11 cellular contexts compared by ENCODE assay signal in genomic region chr2:168751104-168751768, GRCh38. TPM values are rescaled to one million over a fixed set of nuclear protein-coding genes. Genes with fewer than 3 reads are reported as not detected.
DNase-seq lines count a peak whose midpoint lies in the region; ATAC-seq, FAIRE-seq and TF ChIP-seq lines count a peak whose summit lies in the region.
"Had no signal": no experiment of that assay in that cellular context is flagged by ENCODE, and none has a peak within 500 bp of the region (broad histone marks: within the 10 kb centered on the region; RNA-seq: fewer than 3 reads in every experiment).

No MANE protein-coding gene starts in this region.

- no peak overlapping the region for H3K23ac ChIP-seq in neuronal stem cell (ENCODE audit: low read depth, low read length, poor library complexity)

- H3K4me2 ChIP-seq in neuronal stem cell (ENCODE audit: insufficient read depth, low read length, poor library complexity, severe bottlenecking) = no peak overlapping the region

- H2AK5ac ChIP-seq in neuronal stem cell (ENCODE audit: low read depth, low read length) = no peak overlapping the region

- no peaks in the 10 kb centered on the region for H3K27me3 ChIP-seq in neuronal stem cell (ENCODE audit: control insufficient read depth in 3 of 3, insufficient read depth in 3 of 3, low read depth in 1 of 3, low read length in 3 of 3)
- H3K27me3 ChIP-seq in stomach = no peaks in the 10 kb centered on the region

- FAIRE-seq in GM12892 (lab: Jason Lieb, UNC) = peak; percentile 82

- H3K4me1 ChIP-seq in neuronal stem cell (ENCODE audit: control insufficient read depth in 2 of 2, insufficient read depth in 1 of 2, low read depth in 1 of 2, low read length in 2 of 2) (no peaks in the 10 kb centered on the region), stomach (peaks cover 0 to 36% (median 18%) of the 10 kb centered on the region in 4 donors)

- H3K27ac ChIP-seq in neuronal stem cell (replicated peaks; ENCODE audit: low read length) (no peak overlapping the region), stomach (no peak overlapping the region)
- H3K27ac ChIP-seq: parathyroid adenoma had no signal

- no peak for DNase-seq in GM12892 (ENCODE audit: insufficient read length)
- DNase-seq in activated naive CD4-positive, alpha-beta T cell treated with anti-CD3 and anti-CD28 coated beads, Interleukin-2, amount 50 U/mL, for 72 hours (ENCODE audit: low spot score in 2 of 2) = peak in 1 of 2 donors; percentile 7
- no peak for DNase-seq in AG20443 (ENCODE audit: low spot score)
- DNase-seq in neuronal stem cell (ENCODE audit: low spot score) = no peak
- DNase-seq in NCI-H187 treated with DMSO at 0.1 percent for 48 hours (lab: John Stamatoyannopoulos, UW) = no peak
- DNase-seq in stomach = no peak
- DNase-seq: NCI-H1417, substantia nigra had no signal

- no peak for TF ChIP-seq CTCF in stomach (IDR thresholded peaks at IDR 0.05)

- no peaks in the 10 kb centered on the region for H3K79me1 ChIP-seq in neuronal stem cell (ENCODE audit: low read depth, low read length)

- no peak overlapping the region for H3K4ac ChIP-seq in neuronal stem cell (ENCODE audit: low read length)

- H3K14ac ChIP-seq in neuronal stem cell (ENCODE audit: low read length) = no peak overlapping the region

- ATAC-seq in GM19351 (IDR thresholded peaks at IDR 0.05; ENCODE audit: unreplicated experiment) (peak; percentile 96), HG03108 (IDR thresholded peaks at IDR 0.05; ENCODE audit: unreplicated experiment) (peak; percentile 70)
- ATAC-seq in activated naive CD4-positive, alpha-beta T cell treated with anti-CD3 and anti-CD28 coated beads, Interleukin-2, amount 50 U/mL, for 72 hours = peak; percentile 95 to 96

- H2BK120ac ChIP-seq in neuronal stem cell (ENCODE audit: low read depth, low read length) = no peak overlapping the region

- no peak overlapping the region for H4K91ac ChIP-seq in neuronal stem cell (ENCODE audit: low read depth, low read length, poor library complexity)

- H3K9me3 Mint-ChIP-seq in activated naive CD4-positive, alpha-beta T cell treated with anti-CD3 and anti-CD28 coated beads, Interleukin-2, amount 50 U/mL, for 72 hours = no peaks in the 10 kb centered on the region

- H3K4me3 ChIP-seq in neuronal stem cell (ENCODE audit: low read length in 2 of 2) = no peak overlapping the region
- H3K4me3 ChIP-seq in stomach = no peak overlapping the region

- no peak overlapping the region for H2BK15ac ChIP-seq in neuronal stem cell (ENCODE audit: low read length)

- no peak overlapping the region for H4K8ac ChIP-seq in neuronal stem cell (ENCODE audit: low read depth, low read length)

- H2BK12ac ChIP-seq in neuronal stem cell (ENCODE audit: low read length) = no peak overlapping the region

- no peak overlapping the region for H3K18ac ChIP-seq in neuronal stem cell (ENCODE audit: low read length)

- TF ChIP-seq POLR2A in GM12892 (IDR thresholded peaks at IDR 0.05; ENCODE audit: low read depth, low read length) = no peak
- TF ChIP-seq POLR2A in stomach (IDR thresholded peaks at IDR 0.05) = no peak

- no peak overlapping the region for H2BK5ac ChIP-seq in neuronal stem cell (ENCODE audit: low read length)

- peak overlapping the region in 1 of 2 donors; percentile 13 for H3K27ac Mint-ChIP-seq in activated naive CD4-positive, alpha-beta T cell treated with anti-CD3 and anti-CD28 coated beads, Interleukin-2, amount 50 U/mL, for 72 hours

- no peaks in the 10 kb centered on the region for H3K36me3 Mint-ChIP-seq in activated naive CD4-positive, alpha-beta T cell treated with anti-CD3 and anti-CD28 coated beads, Interleukin-2, amount 50 U/mL, for 72 hours

- H3K9ac ChIP-seq in neuronal stem cell (ENCODE audit: low read depth, low read length, poor library complexity) = no peak overlapping the region
- H3K9ac ChIP-seq: parathyroid adenoma had no signal

- no peak for TF ChIP-seq EP300 in stomach (IDR thresholded peaks at IDR 0.05)

- no peak overlapping the region for H2AFZ ChIP-seq in neuronal stem cell (ENCODE audit: low read length)
- H2AFZ ChIP-seq: parathyroid adenoma had no signal

- peaks cover 2 to 10% of the 10 kb centered on the region in 2 donors for H3K36me3 ChIP-seq in neuronal stem cell (replicated peaks in 1 of 2; ENCODE audit: control insufficient read depth in 2 of 2, insufficient read depth in 2 of 2, low read length in 2 of 2)
- peaks cover 6 to 18% (median 7%) of the 10 kb centered on the region in 4 donors for H3K36me3 ChIP-seq in stomach

- intact Hi-C loops in stomach (cut with DNase I; ENCODE audit: low total_unique reads) = no loop called here

- H3K9me3 ChIP-seq in neuronal stem cell (replicated peaks in 1 of 2; ENCODE audit: control insufficient read depth in 2 of 2, insufficient read depth in 1 of 2, low read depth in 1 of 2, low read length in 2 of 2) (no peaks in the 10 kb centered on the region), stomach (no peaks in the 10 kb centered on the region)

RNA-seq across cellular contexts. Expression of gene NOSTRIN, which starts 51.2 kb away (rescaled TPM):
- 0.66 TPM for polyA plus RNA-seq in GM12892 (2012; ENCODE audit: missing spikeins)
- not detected for total RNA-seq in activated naive CD4-positive, alpha-beta T cell treated with anti-CD3 and anti-CD28 coated beads, Interleukin-2, amount 50 U/mL, for 72 hours
- not detected for polyA plus RNA-seq in neuronal stem cell (2013, experiment 1 of 2)
- polyA plus RNA-seq in neuronal stem cell (2013, experiment 2 of 2) = not detected
- total RNA-seq in stomach = 10 to 100 TPM; 20.9 to 71.2 (median 50.8) TPM
- 100 to 1,000 TPM in 1 of 3 donors, 10 to 100 TPM in 2; 13.3 to 117 (median 48.1) TPM for polyA plus RNA-seq in stomach

Comparison
In these comparisons a context has a peak if more than half of its experiments do, and no peak if none do; other contexts are left out.
1. RNA of gene NOSTRIN, which starts 51.2 kb away (total RNA-seq): 20.9 to 71.2 TPM in stomach; not detected in activated naive CD4-positive, alpha-beta T cell treated with anti-CD3 and anti-CD28 coated beads, Interleukin-2, amount 50 U/mL, for 72 hours; every median in the first group is over 10 times any median in the second.
2. Peak in every context shown above with its lines, with median percentiles within 50 percentile points of each other: ATAC-seq.